12 cellular contexts compared by ENCODE assay signal in the genomic region with DNA sequence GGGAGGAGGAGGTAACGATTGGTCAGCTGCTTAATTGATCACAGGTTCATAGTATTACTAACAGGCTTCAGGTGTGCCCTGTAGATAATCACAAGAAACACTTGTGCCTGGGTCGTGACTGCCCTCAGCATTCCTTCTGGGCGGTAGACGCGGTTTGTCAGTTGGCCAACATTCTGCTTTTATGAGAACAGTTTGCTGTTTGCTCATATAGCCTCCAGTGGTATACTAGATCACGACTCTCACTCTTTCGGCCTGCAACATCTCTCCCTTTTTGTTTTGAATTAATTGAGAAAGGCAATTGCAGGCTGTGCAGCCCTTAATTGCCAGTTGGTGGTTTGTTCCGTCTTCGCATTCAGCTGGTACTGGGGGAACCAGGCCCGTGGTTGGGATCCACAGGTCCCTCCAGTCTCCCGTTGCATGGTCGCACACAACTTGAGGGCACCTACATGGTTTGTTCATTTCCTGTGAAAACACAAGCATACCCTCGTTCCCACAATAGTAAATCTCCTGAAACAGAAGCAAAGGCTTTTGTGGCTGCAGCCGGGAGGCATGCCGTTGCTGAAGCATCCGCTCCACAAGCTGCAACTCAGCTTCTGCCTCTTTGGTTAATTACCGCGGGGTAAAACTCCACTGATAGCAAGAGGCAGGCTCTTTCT. TPM values are rescaled to one million over a fixed set of nuclear protein-coding genes. Genes with fewer than 3 reads are reported as not detected.
DNase-seq lines count a peak whose midpoint lies in the region; ATAC-seq and TF ChIP-seq lines count a peak whose summit lies in the region.
"Had no signal": no experiment of that assay in that cellular context is flagged by ENCODE, and none has a peak within 500 bp of the region (broad histone marks: within the 10 kb centered on the region; RNA-seq: fewer than 3 reads in every experiment).

No MANE protein-coding gene starts in this region.

- H3K79me2 ChIP-seq in H9 (ENCODE audit: insufficient read depth, low read length), result no peaks in the 10 kb centered on the region
- no peaks in the 10 kb centered on the region for H3K79me2 ChIP-seq in osteoblast (ENCODE audit: insufficient read depth, low read length)

- H2BK5ac ChIP-seq in H9 (ENCODE audit: insufficient read length, low read length), result no peak overlapping the region

- no peak overlapping the region for H3K18ac ChIP-seq in H9 (ENCODE audit: insufficient read length, low read depth, low read length)

- H3K27ac ChIP-seq in H9 (ENCODE audit: insufficient read length, low read depth, low read length) (no peak overlapping the region), osteoblast (ENCODE audit: low read depth, low read length) (no peak overlapping the region)
- H3K27ac ChIP-seq: uterus had no signal

- no peaks in the 10 kb centered on the region for H3K36me3 ChIP-seq in osteoblast (ENCODE audit: insufficient read depth, low read length)
- H3K36me3 ChIP-seq: uterus had no signal

- no peak overlapping the region for H2BK20ac ChIP-seq in H9 (ENCODE audit: low read depth, low read length, poor library complexity, severe bottlenecking)

- H3K27ac Mint-ChIP-seq in H9, result no peak overlapping the region
- H3K27ac Mint-ChIP-seq in activated naive CD8-positive, alpha-beta T cell treated with anti-CD3 and anti-CD28 coated beads, Interleukin-2, amount 10 ng/mL, durations not matched to agents 7 days and 5 days, result no peak overlapping the region
- no peak overlapping the region for H3K27ac Mint-ChIP-seq in activated T-helper 17 cell treated with anti-CD3 and anti-CD28 coated beads, Interleukin-2, amount 50 U/mL, for 72 hours
- H3K27ac Mint-ChIP-seq: activated CD4-positive, alpha-beta memory T cell treated with anti-CD3 and anti-CD28 coated beads for 36 hours; nephron had no signal

- no CpG with 5 or more reads among the region's 18 CpGs for WGBS in H9 (ENCODE audit: extremely low coverage, insufficient read length, low lambda C conversion rate)

- no peak for TF ChIP-seq CTCF in H9 (conservative IDR thresholded peaks at IDR 0.05)
- no peak for TF ChIP-seq CTCF in osteoblast (IDR thresholded peaks at IDR 0.05; ENCODE audit: extremely low read depth, low read depth, low read length)

- H3K9me3 Mint-ChIP-seq in H9, result peaks cover 6 to 10% of the 10 kb centered on the region in 2 experiments; a peak in 4 of 5 replicates
- H3K9me3 Mint-ChIP-seq in activated naive CD8-positive, alpha-beta T cell treated with anti-CD3 and anti-CD28 coated beads, Interleukin-2, amount 10 ng/mL, durations not matched to agents 7 days and 5 days, result peaks cover 12% of the 10 kb centered on the region
- H3K9me3 Mint-ChIP-seq in activated T-helper 17 cell treated with anti-CD3 and anti-CD28 coated beads, Interleukin-2, amount 50 U/mL, for 72 hours, result no peaks in the 10 kb centered on the region

- H2AFZ ChIP-seq in H9 (ENCODE audit: low read length), result no peak overlapping the region
- H2AFZ ChIP-seq in osteoblast (ENCODE audit: low read length), result no peak overlapping the region

- no peak overlapping the region for H4K91ac ChIP-seq in H9 (ENCODE audit: insufficient read length, low read depth, low read length)

- no peak overlapping the region for H3K23ac ChIP-seq in H9 (ENCODE audit: insufficient read length, low read depth, low read length)

- no peak overlapping the region for H3K4ac ChIP-seq in H9 (ENCODE audit: low read depth, low read length)

- H3K9me3 ChIP-seq in H9 (ENCODE audit: control insufficient read depth, low read depth, low read length), result peaks cover 5% of the 10 kb centered on the region
- H3K9me3 ChIP-seq in osteoblast (ENCODE audit: low read depth, low read length), result no peaks in the 10 kb centered on the region
- H3K9me3 ChIP-seq: uterus had no signal

- H4K20me1 ChIP-seq in H9 (ENCODE audit: control insufficient read depth, insufficient read depth, insufficient read length), result no peaks in the 10 kb centered on the region
- no peaks in the 10 kb centered on the region for H4K20me1 ChIP-seq in osteoblast (ENCODE audit: insufficient read depth, low read length)

- no peaks in the 10 kb centered on the region for H3K27me3 ChIP-seq in H9 (ENCODE audit: insufficient read depth, low read length)
- H3K27me3 ChIP-seq in osteoblast (ENCODE audit: insufficient read depth, low read length), result no peaks in the 10 kb centered on the region
- H3K27me3 ChIP-seq: uterus had no signal

- peak; percentile 76 for ATAC-seq in activated naive CD8-positive, alpha-beta T cell treated with anti-CD3 and anti-CD28 coated beads, Interleukin-2, amount 10 ng/mL, durations not matched to agents 7 days and 5 days (ENCODE audit: low read depth)
- ATAC-seq in activated T-helper 17 cell treated with anti-CD3 and anti-CD28 coated beads, Interleukin-2, amount 50 U/mL, for 72 hours (replicated peaks), result no peak
- ATAC-seq in GM18519 (IDR thresholded peaks at IDR 0.05; ENCODE audit: low FRiP score, unreplicated experiment), result no peak

- H3K4me3 Mint-ChIP-seq in H9, result no peak overlapping the region
- H3K4me3 Mint-ChIP-seq in activated naive CD8-positive, alpha-beta T cell treated with anti-CD3 and anti-CD28 coated beads, Interleukin-2, amount 10 ng/mL, durations not matched to agents 7 days and 5 days, result peak overlapping the region; percentile 42
- no peak overlapping the region for H3K4me3 Mint-ChIP-seq in activated T-helper 17 cell treated with anti-CD3 and anti-CD28 coated beads, Interleukin-2, amount 50 U/mL, for 72 hours
- H3K4me3 Mint-ChIP-seq: activated CD4-positive, alpha-beta memory T cell treated with anti-CD3 and anti-CD28 coated beads for 36 hours; nephron had no signal

- H3K4me2 ChIP-seq in H9 (ENCODE audit: insufficient read depth, insufficient read length, low read length) (no peak overlapping the region), osteoblast (ENCODE audit: insufficient read depth, low read length) (no peak overlapping the region)

- no peak overlapping the region for H4K8ac ChIP-seq in H9 (replicated peaks; ENCODE audit: insufficient read length, low read depth, low read length)

- DNase-seq in activated CD4-positive, alpha-beta T cell treated with anti-CD3 and anti-CD28 coated beads for 1 hour, result peak; percentile 4
- DNase-seq in activated CD4-positive, alpha-beta T cell treated with anti-CD3 and anti-CD28 coated beads, Interleukin-2, amount 50 U/mL, for 48 hours, result no peak
- peak; percentile 13 for DNase-seq in H9
- no peak for DNase-seq in activated naive CD8-positive, alpha-beta T cell treated with anti-CD3 and anti-CD28 coated beads, Interleukin-2, amount 10 ng/mL, durations not matched to agents 7 days and 5 days
- peak; percentile 75 for DNase-seq in osteoblast (ENCODE audit: insufficient read length, low spot score, missing footprints)
- no peak for DNase-seq in dermis blood vessel endothelial cell
- DNase-seq: activated CD4-positive, alpha-beta memory T cell treated with anti-CD3 and anti-CD28 coated beads for 36 hours had no signal

- H3K4me1 ChIP-seq in H9 (ENCODE audit: insufficient read depth, low read length) (no peaks in the 10 kb centered on the region), osteoblast (ENCODE audit: insufficient read depth, low read length) (peaks cover 6% of the 10 kb centered on the region)
- H3K4me1 ChIP-seq: uterus had no signal

- H2BK12ac ChIP-seq in H9 (ENCODE audit: insufficient read length, low read depth, low read length), result no peak overlapping the region

- H3K9ac ChIP-seq in H9 (ENCODE audit: extremely low read depth, insufficient read length, low read length), result no peak overlapping the region

- H3K27me3 Mint-ChIP-seq in H9 (ENCODE audit: low read depth), result peaks cover 11% of the 10 kb centered on the region
- H3K27me3 Mint-ChIP-seq in activated naive CD8-positive, alpha-beta T cell treated with anti-CD3 and anti-CD28 coated beads, Interleukin-2, amount 10 ng/mL, durations not matched to agents 7 days and 5 days, result peaks cover 6% of the 10 kb centered on the region
- H3K27me3 Mint-ChIP-seq in activated T-helper 17 cell treated with anti-CD3 and anti-CD28 coated beads, Interleukin-2, amount 50 U/mL, for 72 hours, result peaks cover 27% of the 10 kb centered on the region
- H3K27me3 Mint-ChIP-seq: activated CD4-positive, alpha-beta memory T cell treated with anti-CD3 and anti-CD28 coated beads for 36 hours had no signal

- H3K14ac ChIP-seq in H9 (ENCODE audit: insufficient read depth, low read length), result no peak overlapping the region

- H2BK120ac ChIP-seq in H9 (ENCODE audit: low read depth, low read length, poor library complexity, severe bottlenecking), result no peak overlapping the region

- H3K23me2 ChIP-seq in H9 (ENCODE audit: insufficient read length, low read depth, low read length, poor library complexity, severe bottlenecking), result no peaks in the 10 kb centered on the region

- H3K36me3 Mint-ChIP-seq in H9 (ENCODE audit: insufficient read depth in 1 of 3, low read depth in 3 of 3), result no peaks in the 10 kb centered on the region; a peak in 1 of 7 replicates
- peaks cover 26% of the 10 kb centered on the region for H3K36me3 Mint-ChIP-seq in activated naive CD8-positive, alpha-beta T cell treated with anti-CD3 and anti-CD28 coated beads, Interleukin-2, amount 10 ng/mL, durations not matched to agents 7 days and 5 days
- no peaks in the 10 kb centered on the region for H3K36me3 Mint-ChIP-seq in activated T-helper 17 cell treated with anti-CD3 and anti-CD28 coated beads, Interleukin-2, amount 50 U/mL, for 72 hours (ENCODE audit: low read depth)
- H3K36me3 Mint-ChIP-seq: activated CD4-positive, alpha-beta memory T cell treated with anti-CD3 and anti-CD28 coated beads for 36 hours had no signal

- H2BK15ac ChIP-seq in H9 (ENCODE audit: low read depth, low read length), result no peak overlapping the region

- no peaks in the 10 kb centered on the region for H3K4me1 Mint-ChIP-seq in H9
- H3K4me1 Mint-ChIP-seq in activated naive CD8-positive, alpha-beta T cell treated with anti-CD3 and anti-CD28 coated beads, Interleukin-2, amount 10 ng/mL, durations not matched to agents 7 days and 5 days, result peaks cover 23% of the 10 kb centered on the region
- no peaks in the 10 kb centered on the region for H3K4me1 Mint-ChIP-seq in activated T-helper 17 cell treated with anti-CD3 and anti-CD28 coated beads, Interleukin-2, amount 50 U/mL, for 72 hours

- no peak overlapping the region for H3K4me3 ChIP-seq in osteoblast (ENCODE audit: insufficient read depth, low read length)
- H3K4me3 ChIP-seq: uterus had no signal

- H3K79me1 ChIP-seq in H9 (ENCODE audit: insufficient read depth, low read depth, low read length, poor library complexity, severe bottlenecking), result no peaks in the 10 kb centered on the region

- no peak overlapping the region for H3K56ac ChIP-seq in H9 (ENCODE audit: insufficient read length, low read depth, low read length)

- H2AK5ac ChIP-seq in H9 (ENCODE audit: insufficient read length, low read length), result no peak overlapping the region

- H4K5ac ChIP-seq in H9 (ENCODE audit: insufficient read length, low read depth, low read length), result no peak overlapping the region

- H3T11ph ChIP-seq in H9 (ENCODE audit: low read length), result no peak overlapping the region

- POLR2A ChIA-PET in activated naive CD8-positive, alpha-beta T cell treated with anti-CD3 and anti-CD28 coated beads, Interleukin-2, amount 10 ng/mL, durations not matched to agents 7 days and 5 days (lab: Charles Lee), result interaction anchor here (0.9 to 1.4 kb wide), 3 partner anchors 24 to 34 kb away, joined by 3 to 4 read pairs (median 3); no protein-coding TSS in a partner anchor

RNA-seq across cellular contexts. Expression of a gene that starts 30.3 kb away (rescaled TPM):
- 0.35 TPM in 1 of 2 replicates, not detected in the other for total RNA-seq in H9 (2021)
- total RNA-seq in activated naive CD8-positive, alpha-beta T cell treated with anti-CD3 and anti-CD28 coated beads, Interleukin-2, amount 10 ng/mL, durations not matched to agents 7 days and 5 days, result not detected
- not detected in 2 replicates for total RNA-seq in osteoblast
- total RNA-seq in activated T-helper 17 cell treated with anti-CD3 and anti-CD28 coated beads, Interleukin-2, amount 50 U/mL, for 72 hours, result not detected
- total RNA-seq in dermis blood vessel endothelial cell, result not detected in 2 replicates
- total RNA-seq: activated CD4-positive, alpha-beta memory T cell treated with anti-CD3 and anti-CD28 coated beads for 36 hours; H1 had no signal

RNA-seq across cellular contexts. Expression of a gene that starts 59.7 kb away (rescaled TPM):
- total RNA-seq in H9 (2021), result 5.7 and 5.9 TPM in 2 replicates
- 10 to 100 TPM; 21.7 to 24.9 TPM for total RNA-seq in activated naive CD8-positive, alpha-beta T cell treated with anti-CD3 and anti-CD28 coated beads, Interleukin-2, amount 10 ng/mL, durations not matched to agents 7 days and 5 days
- 11.2 and 14.8 TPM in 2 replicates for total RNA-seq in osteoblast
- total RNA-seq in activated T-helper 17 cell treated with anti-CD3 and anti-CD28 coated beads, Interleukin-2, amount 50 U/mL, for 72 hours, result 1 to 10 TPM; 2.4 to 4.8 TPM
- 20.1 and 23.8 TPM in 2 replicates for total RNA-seq in dermis blood vessel endothelial cell

Comparison
In these comparisons a context has a peak if more than half of its experiments do, and no peak if none do; other contexts are left out.
1. DNase-seq: peak in activated CD4-positive, alpha-beta T cell treated with anti-CD3 and anti-CD28 coated beads for 1 hour (single experiment), H9 (single experiment) and osteoblast (single experiment); none in activated CD4-positive, alpha-beta T cell treated with anti-CD3 and anti-CD28 coated beads, Interleukin-2, amount 50 U/mL, for 48 hours (0 of 2), activated naive CD8-positive, alpha-beta T cell treated with anti-CD3 and anti-CD28 coated beads, Interleukin-2, amount 10 ng/mL, durations not matched to agents 7 days and 5 days (single experiment) and dermis blood vessel endothelial cell (single experiment).